2 cellular contexts compared by ENCODE assay signal in genomic region chr3:56610669-56611335, GRCh38.
TF ChIP-seq lines count a peak whose summit lies in the region.

No MANE protein-coding gene starts in this region.

TF ChIP-seq in GM23338, 12 proteins besides CTCF, POLR2A, EP300 and RAD21:
- no peak for TF ChIP-seq STAT1 (IDR thresholded peaks at IDR 0.05; ENCODE audit: unreplicated experiment)
- TF ChIP-seq POLR2AphosphoS5 (IDR thresholded peaks at IDR 0.05; ENCODE audit: low read depth) = no peak
- TF ChIP-seq NANOG (IDR thresholded peaks at IDR 0.05; ENCODE audit: borderline replicate concordance) = no peak
- no peak for TF ChIP-seq ZNF114 (CRISPR knock-in tag; IDR thresholded peaks at IDR 0.05)
- no peak for TF ChIP-seq EZH2 (IDR thresholded peaks at IDR 0.05; ENCODE audit: low read depth, unreplicated experiment)
- no peak for TF ChIP-seq ZNF462 (CRISPR knock-in tag; IDR thresholded peaks at IDR 0.05)
- no peak for TF ChIP-seq ETS1 (IDR thresholded peaks at IDR 0.05)
- no peak for TF ChIP-seq CREB1 (CRISPR knock-in tag; IDR thresholded peaks at IDR 0.05; ENCODE audit: low read depth)
- no peak for TF ChIP-seq JUNB (IDR thresholded peaks at IDR 0.05; ENCODE audit: unreplicated experiment)
- TF ChIP-seq EZH2phosphoT487 (IDR thresholded peaks at IDR 0.05; ENCODE audit: unreplicated experiment) = no peak
- TF ChIP-seq ZNF331 (CRISPR knock-in tag; IDR thresholded peaks at IDR 0.05; ENCODE audit: low read depth) = no peak
TF ChIP-seq in GM23338: peak in this region for 0.

TF ChIP-seq in K562, 482 proteins besides CTCF, POLR2A, EP300 and RAD21:
- TF ChIP-seq CBX1 (IDR thresholded peaks at IDR 0.05; ENCODE audit: low read depth) = no peak
- no peak for TF ChIP-seq ETV1 (tag; conservative IDR thresholded peaks at IDR 0.05; ENCODE audit: low read depth)
- TF ChIP-seq SFPQ (IDR thresholded peaks at IDR 0.05; ENCODE audit: low read depth, low read length) = no peak
- TF ChIP-seq IRF2 (CRISPR knock-in tag; IDR thresholded peaks at IDR 0.05) = no peak
- TF ChIP-seq NFIC (IDR thresholded peaks at IDR 0.05) = peak; percentile 78
